2 cellular contexts compared by ENCODE assay signal in the genomic region with DNA sequence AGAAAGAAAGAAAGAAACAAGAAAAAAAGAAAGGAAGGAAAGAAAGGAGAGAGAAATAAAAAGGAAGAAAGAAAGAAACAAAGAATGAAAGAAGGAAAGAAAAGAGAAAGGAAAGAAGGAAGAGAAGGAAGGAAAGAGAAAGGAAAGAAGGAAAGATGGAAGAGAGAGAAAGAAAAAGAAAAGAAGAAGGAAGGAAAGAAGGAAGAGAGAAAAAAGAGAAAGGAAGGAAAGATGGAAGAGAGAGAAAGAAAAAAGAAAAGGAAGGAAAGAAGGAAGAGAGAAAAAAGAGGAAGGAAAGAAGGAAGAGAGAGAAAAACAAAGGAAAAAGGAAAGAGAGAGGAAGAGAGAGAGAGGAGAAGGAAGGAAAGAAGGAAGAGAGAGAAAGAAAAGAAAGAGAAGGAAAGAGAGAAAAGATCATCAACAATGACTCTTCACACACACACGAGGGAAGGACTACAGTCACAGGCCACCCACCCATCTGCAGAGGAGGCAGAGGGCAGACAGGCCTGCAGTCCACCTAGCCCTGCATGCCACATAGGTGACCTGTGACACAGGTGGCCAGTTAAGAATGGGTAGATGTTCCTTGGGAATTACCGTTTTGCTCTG.
TF ChIP-seq lines count a peak whose summit lies in the region.

No MANE protein-coding gene starts in this region.

TF ChIP-seq in HEK293, 187 proteins besides CTCF, POLR2A, EP300 and RAD21:
- TF ChIP-seq, protein P1, sequence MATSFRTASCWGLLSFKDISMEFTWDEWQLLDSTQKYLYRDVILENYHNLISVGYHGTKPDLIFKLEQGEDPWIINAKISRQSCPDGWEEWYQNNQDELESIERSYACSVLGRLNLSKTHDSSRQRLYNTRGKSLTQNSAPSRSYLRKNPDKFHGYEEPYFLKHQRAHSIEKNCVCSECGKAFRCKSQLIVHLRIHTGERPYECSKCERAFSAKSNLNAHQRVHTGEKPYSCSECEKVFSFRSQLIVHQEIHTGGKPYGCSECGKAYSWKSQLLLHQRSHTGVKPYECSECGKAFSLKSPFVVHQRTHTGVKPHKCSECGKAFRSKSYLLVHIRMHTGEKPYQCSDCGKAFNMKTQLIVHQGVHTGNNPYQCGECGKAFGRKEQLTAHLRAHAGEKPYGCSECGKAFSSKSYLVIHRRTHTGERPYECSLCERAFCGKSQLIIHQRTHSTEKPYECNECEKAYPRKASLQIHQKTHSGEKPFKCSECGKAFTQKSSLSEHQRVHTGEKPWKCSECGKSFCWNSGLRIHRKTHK (tag by site-specific recombination; IDR thresholded peaks at IDR 0.05), result no peak
- TF ChIP-seq ZNF114 (tag by site-specific recombination; IDR thresholded peaks at IDR 0.05) (0 out of 2 replicates have a peak, but pooled peaks have one; percentile 72), ZNF776 (tag by site-specific recombination; IDR thresholded peaks at IDR 0.05; ENCODE audit: borderline replicate concordance) (peak; percentile 61; the same call in 1 of the 2 replicates), ZNF544 (tag by site-specific recombination; IDR thresholded peaks at IDR 0.05) (no peak), ZNF560 (tag by site-specific recombination; IDR thresholded peaks at IDR 0.05; ENCODE audit: borderline replicate concordance) (no peak), ZIC2 (tag by site-specific recombination; IDR thresholded peaks at IDR 0.05) (no peak), ZBTB17 (tag by site-specific recombination; IDR thresholded peaks at IDR 0.05) (no peak), ZFP3 (tag by site-specific recombination; IDR thresholded peaks at IDR 0.05; ENCODE audit: low read depth) (no peak), KLF7 (tag by site-specific recombination; IDR thresholded peaks at IDR 0.05; ENCODE audit: borderline replicate concordance) (no peak), ZNF366 (tag by site-specific recombination; conservative IDR thresholded peaks at IDR 0.05) (peak; percentile 98), PRDM1 (tag by site-specific recombination; IDR thresholded peaks at IDR 0.05) (peak; percentile 97), ZNF184 (tag by site-specific recombination; IDR thresholded peaks at IDR 0.05) (no peak), GLI4 (tag by site-specific recombination; IDR thresholded peaks at IDR 0.05) (no peak), ZNF302 (tag by site-specific recombination; IDR thresholded peaks at IDR 0.05; ENCODE audit: low read depth) (no peak), ZNF223 (tag by site-specific recombination; IDR thresholded peaks at IDR 0.05) (no peak), ZNF596 (tag by site-specific recombination; IDR thresholded peaks at IDR 0.05) (0 out of 2 replicates have a peak, but pooled peaks have one; percentile 13), HOXC10 (CRISPR knock-in tag; IDR thresholded peaks at IDR 0.05) (no peak)
- TF ChIP-seq, protein P2, sequence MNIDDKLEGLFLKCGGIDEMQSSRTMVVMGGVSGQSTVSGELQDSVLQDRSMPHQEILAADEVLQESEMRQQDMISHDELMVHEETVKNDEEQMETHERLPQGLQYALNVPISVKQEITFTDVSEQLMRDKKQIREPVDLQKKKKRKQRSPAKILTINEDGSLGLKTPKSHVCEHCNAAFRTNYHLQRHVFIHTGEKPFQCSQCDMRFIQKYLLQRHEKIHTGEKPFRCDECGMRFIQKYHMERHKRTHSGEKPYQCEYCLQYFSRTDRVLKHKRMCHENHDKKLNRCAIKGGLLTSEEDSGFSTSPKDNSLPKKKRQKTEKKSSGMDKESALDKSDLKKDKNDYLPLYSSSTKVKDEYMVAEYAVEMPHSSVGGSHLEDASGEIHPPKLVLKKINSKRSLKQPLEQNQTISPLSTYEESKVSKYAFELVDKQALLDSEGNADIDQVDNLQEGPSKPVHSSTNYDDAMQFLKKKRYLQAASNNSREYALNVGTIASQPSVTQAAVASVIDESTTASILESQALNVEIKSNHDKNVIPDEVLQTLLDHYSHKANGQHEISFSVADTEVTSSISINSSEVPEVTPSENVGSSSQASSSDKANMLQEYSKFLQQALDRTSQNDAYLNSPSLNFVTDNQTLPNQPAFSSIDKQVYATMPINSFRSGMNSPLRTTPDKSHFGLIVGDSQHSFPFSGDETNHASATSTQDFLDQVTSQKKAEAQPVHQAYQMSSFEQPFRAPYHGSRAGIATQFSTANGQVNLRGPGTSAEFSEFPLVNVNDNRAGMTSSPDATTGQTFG (tag by site-specific recombination; IDR thresholded peaks at IDR 0.05; ENCODE audit: borderline replicate concordance), result no peak

TF ChIP-seq in H1, 55 proteins besides CTCF, POLR2A, EP300 and RAD21:
- no peak for TF ChIP-seq ZNF274 (IDR thresholded peaks at IDR 0.05; ENCODE audit: borderline replicate concordance, extremely low read depth, low read length)
